Comparison of ENCODE assay signal across 19 cellular contexts in genomic region chr7:116717137-116717536, GRCh38. TPM values are rescaled to one million over a fixed set of nuclear protein-coding genes. Genes with fewer than 3 reads are reported as not detected.
DNase-seq lines count a peak whose midpoint lies in the region; ATAC-seq and TF ChIP-seq lines count a peak whose summit lies in the region.
"Had no signal": no experiment of that assay in that cellular context is flagged by ENCODE, and none has a peak within 500 bp of the region (broad histone marks: within the 10 kb centered on the region; RNA-seq: fewer than 3 reads in every experiment).

No MANE protein-coding gene starts in this region.

- no peak overlapping the region for H2AFZ ChIP-seq in mammary epithelial cell (ENCODE audit: low read depth, low read length)
- H2AFZ ChIP-seq in osteoblast (ENCODE audit: low read length): no peak overlapping the region
- no peak overlapping the region for H2AFZ ChIP-seq in trophoblast cell (ENCODE audit: insufficient read depth, low read length, poor library complexity)

- TF ChIP-seq CTCF in AG10803 (conservative IDR thresholded peaks at IDR 0.05; ENCODE audit: low read length): no peak
- TF ChIP-seq CTCF in Panc1 (IDR thresholded peaks at IDR 0.05): no peak
- TF ChIP-seq CTCF in mammary epithelial cell (conservative IDR thresholded peaks at IDR 0.05 in 1 of 2, IDR thresholded peaks at IDR 0.05 in 1 of 2; ENCODE audit: extremely low read depth in 1 of 2, insufficient read depth in 1 of 2, low read depth in 1 of 2, low read length in 2 of 2): no peak
- no peak for TF ChIP-seq CTCF in osteoblast (IDR thresholded peaks at IDR 0.05; ENCODE audit: extremely low read depth, low read depth, low read length)

- DNase-seq in AG10803 (ENCODE audit: low read depth): no peak
- no peak for DNase-seq in Panc1 (ENCODE audit: low read depth, low spot score)
- DNase-seq in mammary epithelial cell: no peak
- no peak for DNase-seq in osteoblast (ENCODE audit: insufficient read length, low spot score, missing footprints)
- no peak for DNase-seq in trophoblast cell
- no peak for DNase-seq in DMS 273 (lab: John Stamatoyannopoulos, UW; ENCODE audit: unreplicated experiment)
- DNase-seq: activated CD4-positive, alpha-beta T cell treated with anti-CD3 and anti-CD28 coated beads, Interleukin-2, amount 50 U/mL, for 4 hours; activated CD8-positive, alpha-beta memory T cell treated with anti-CD3 and anti-CD28 coated beads, Interleukin-2, amount 50 U/mL, for 48 hours; activated naive CD8-positive, alpha-beta T cell treated with anti-CD3 and anti-CD28 coated beads for 36 hours; effector memory CD4-positive, alpha-beta T cell; esophagus squamous epithelium; NCI-H187; NCI-H748 treated with DMSO at 0.1 percent for 48 hours; WERI-Rb-1 had no signal

- H3K4me3 ChIP-seq in AG10803 (ENCODE audit: low read length) (peak overlapping the region; percentile 33), Panc1 (ENCODE audit: low read depth in 2 of 2, low read length in 2 of 2) (peak overlapping the region in 1 of 2 experiments; percentile 19; a peak in 2 of 4 replicates), mammary epithelial cell (replicated peaks in 1 of 3; ENCODE audit: insufficient read depth in 1 of 3, low read depth in 2 of 3, low read length in 3 of 3) (no peak overlapping the region), osteoblast (ENCODE audit: insufficient read depth, low read length) (peak overlapping the region; percentile 40), trophoblast cell (ENCODE audit: low read depth, low read length) (no peak overlapping the region)
- H3K4me3 ChIP-seq: right atrium auricular region had no signal

- ATAC-seq in Panc1 (peak; percentile 36), HG03469 (IDR thresholded peaks at IDR 0.05; ENCODE audit: unreplicated experiment) (no peak), GM18868 (IDR thresholded peaks at IDR 0.05; ENCODE audit: unreplicated experiment) (no peak)

- dilution Hi-C loops in mammary epithelial cell (cut with HindIII; ENCODE audit: low sequenced_read_pairs): no loop called here

- H3K23ac ChIP-seq in trophoblast cell (ENCODE audit: low read length): no peak overlapping the region

- H2BK5ac ChIP-seq in trophoblast cell (ENCODE audit: low read depth, low read length, poor library complexity): no peak overlapping the region

- no peak overlapping the region for H2AK5ac ChIP-seq in trophoblast cell (ENCODE audit: low read length)

- H2BK12ac ChIP-seq in trophoblast cell (ENCODE audit: low read length): no peak overlapping the region

- H3K27me3 ChIP-seq in Panc1 (ENCODE audit: control insufficient read depth, insufficient read depth, low read length): no peaks in the 10 kb centered on the region
- H3K27me3 ChIP-seq in mammary epithelial cell (ENCODE audit: insufficient read depth, low read length): no peaks in the 10 kb centered on the region
- no peaks in the 10 kb centered on the region for H3K27me3 ChIP-seq in osteoblast (ENCODE audit: insufficient read depth, low read length)
- no peaks in the 10 kb centered on the region for H3K27me3 ChIP-seq in trophoblast cell (ENCODE audit: insufficient read depth, low read length)
- H3K27me3 ChIP-seq: right atrium auricular region had no signal

- H3K9ac ChIP-seq in mammary epithelial cell (ENCODE audit: insufficient read depth, low read length) (peak overlapping the region; percentile 53), trophoblast cell (ENCODE audit: low read length) (no peak overlapping the region)
- H3K9ac ChIP-seq: KMS-11 had no signal

- H3K14ac ChIP-seq in trophoblast cell (ENCODE audit: low read length): no peak overlapping the region

- H4K91ac ChIP-seq in trophoblast cell (ENCODE audit: low read depth, low read length): no peak overlapping the region

- no peak overlapping the region for H2BK120ac ChIP-seq in trophoblast cell (ENCODE audit: insufficient read depth, low read length, poor library complexity)

- H3K79me2 ChIP-seq in mammary epithelial cell (ENCODE audit: insufficient read depth, low read length) (peaks cover 46% of the 10 kb centered on the region), osteoblast (ENCODE audit: insufficient read depth, low read length) (peaks cover 40% of the 10 kb centered on the region), trophoblast cell (ENCODE audit: control insufficient read depth, insufficient read depth, low read length, poor library complexity) (no peaks in the 10 kb centered on the region)

- intact Hi-C loops in Panc1 (cut with micrococcal nuclease; ENCODE audit: unreplicated experiment): no loop called here
- intact Hi-C loops in mammary epithelial cell (cut with micrococcal nuclease): loop anchor here (5.0 kb wide), 2 partner anchors 85 to 125 kb away; no protein-coding TSS in a partner anchor

- POLR2A ChIA-PET in Panc1 (lab: Charles Lee): interaction anchor here (0.5 to 0.6 kb wide), 3 partner anchors 9 to 458 kb away, joined by 4 to 17 read pairs (median 7); no protein-coding TSS in a partner anchor

- H3K4me1 ChIP-seq in Panc1 (ENCODE audit: control insufficient read depth, insufficient read depth, low read length): peaks cover 37% of the 10 kb centered on the region
- H3K4me1 ChIP-seq in mammary epithelial cell (ENCODE audit: insufficient read depth, low read length): peaks cover 15% of the 10 kb centered on the region
- peaks cover 34% of the 10 kb centered on the region for H3K4me1 ChIP-seq in osteoblast (ENCODE audit: insufficient read depth, low read length)
- H3K4me1 ChIP-seq in trophoblast cell (ENCODE audit: control insufficient read depth in 1 of 2, insufficient read depth in 2 of 2, low read length in 2 of 2): peaks cover 0 to 4% of the 10 kb centered on the region in 2 experiments

- no peaks in the 10 kb centered on the region for H3K79me1 ChIP-seq in trophoblast cell (ENCODE audit: low read length)

- H4K20me1 ChIP-seq in mammary epithelial cell (ENCODE audit: insufficient read depth, low read length) (no peaks in the 10 kb centered on the region), osteoblast (ENCODE audit: insufficient read depth, low read length) (no peaks in the 10 kb centered on the region)

- BruUV-seq in Panc1 (replicated peaks; lab: Mats Ljungman, UMichigan) (no TSS peak), mammary epithelial cell (replicated peaks; lab: Mats Ljungman, UMichigan) (TSS peak; percentile 76)

- H4K12ac ChIP-seq in trophoblast cell (ENCODE audit: low read depth, low read length): no peak overlapping the region

- in situ Hi-C loops in Panc1 (cut with HindIII; ENCODE audit: low pct_unique_long_range_greater_than_20kb, low sequenced_read_pairs): no loop called here
- in situ Hi-C loops in mammary epithelial cell (cut with MboI; ENCODE audit: low sequenced_read_pairs in 2 of 2): no loop called here

- WGBS in mammary epithelial cell (ENCODE audit: low coverage, missing lambda C conversion rate): 40% methylated on average over 3 of the region's 3 CpGs
- WGBS in trophoblast cell (ENCODE audit: extremely low coverage, insufficient coverage, insufficient read length): no CpG with 5 or more reads among the region's 3 CpGs

- CTCF ChIA-PET in Panc1 (lab: Charles Lee) (no interaction called here), mammary epithelial cell (lab: Charles Lee; ENCODE audit: low non-redundant PET) (interaction anchor here (0.5 to 1.1 kb wide), 2 partner anchors 126 to 632 kb away, joined by 3 read pairs; no protein-coding TSS in a partner anchor)

- H3K27ac ChIP-seq in Panc1 (ENCODE audit: low read length) (peak overlapping the region; percentile 87), mammary epithelial cell (ENCODE audit: insufficient read depth, low read depth, low read length) (peak overlapping the region; percentile 72), osteoblast (ENCODE audit: low read depth, low read length) (peak overlapping the region; percentile 73), trophoblast cell (ENCODE audit: low read depth, low read length) (no peak overlapping the region)
- H3K27ac ChIP-seq: C4-2B, esophagus squamous epithelium, KMS-11, right atrium auricular region, WERI-Rb-1 had no signal

- H3K18ac ChIP-seq in trophoblast cell (ENCODE audit: low read length): no peak overlapping the region

- no peak overlapping the region for H4K8ac ChIP-seq in trophoblast cell (ENCODE audit: low read depth, low read length)

- H3K4ac ChIP-seq in trophoblast cell (ENCODE audit: low read depth, low read length): no peak overlapping the region

- H3K4me2 ChIP-seq in mammary epithelial cell (ENCODE audit: insufficient read depth, low read depth, low read length) (peak overlapping the region; percentile 68), osteoblast (ENCODE audit: insufficient read depth, low read length) (peak overlapping the region; percentile 78), trophoblast cell (ENCODE audit: low read length) (no peak overlapping the region)
- H3K4me2 ChIP-seq: KMS-11 had no signal

- no peaks in the 10 kb centered on the region for H3K36me3 ChIP-seq in Panc1 (ENCODE audit: control insufficient read depth, insufficient read depth, low read length)
- peaks cover under 1% of the 10 kb centered on the region for H3K36me3 ChIP-seq in mammary epithelial cell (ENCODE audit: insufficient read depth, low read length)
- H3K36me3 ChIP-seq in osteoblast (ENCODE audit: insufficient read depth, low read length): no peaks in the 10 kb centered on the region
- H3K36me3 ChIP-seq in trophoblast cell (ENCODE audit: control insufficient read depth in 1 of 2, insufficient read depth in 2 of 2, low read length in 2 of 2): no peaks in the 10 kb centered on the region
- H3K36me3 ChIP-seq: esophagus squamous epithelium, right atrium auricular region, WERI-Rb-1 had no signal

- H3K9me3 ChIP-seq in Panc1 (ENCODE audit: control insufficient read depth, insufficient read depth, low read depth, low read length) (no peaks in the 10 kb centered on the region), mammary epithelial cell (replicated peaks; ENCODE audit: insufficient read depth, low read length) (no peaks in the 10 kb centered on the region), osteoblast (ENCODE audit: low read depth, low read length) (no peaks in the 10 kb centered on the region), trophoblast cell (ENCODE audit: insufficient read depth, low read depth, low read length) (no peaks in the 10 kb centered on the region)
- H3K9me3 ChIP-seq: esophagus squamous epithelium, right atrium auricular region had no signal

RNA-seq across cellular contexts. Expression of gene MET, which starts 45.1 kb away (rescaled TPM):
- total RNA-seq in Panc1 (2021; ENCODE audit: unreplicated experiment) (103 TPM), mammary epithelial cell (100 to 1,000 TPM; 112 to 179 TPM), osteoblast (55.0 and 61.9 TPM in 2 replicates)
- 33.7 TPM for polyA plus RNA-seq in Panc1 (2012; ENCODE audit: insufficient read length)
- polyA plus RNA-seq in mammary epithelial cell: 85.8 TPM
- polyA minus RNA-seq in mammary epithelial cell: 157 TPM
- 16.2 and 16.3 TPM in 2 replicates for polyA plus RNA-seq in trophoblast cell (2013)

Comparison
In these comparisons a context has a peak if more than half of its experiments do, and no peak if none do; other contexts are left out.
1. H3K4me3 ChIP-seq: peak in AG10803 (single experiment) and osteoblast (single experiment); none in mammary epithelial cell (0 of 3) and trophoblast cell (single experiment).